Comparison of ENCODE assay signal across 8 cellular contexts in genomic region chr2:16002575-16002974, GRCh38.
"Had no signal": no experiment of that assay in that cellular context is flagged by ENCODE, and none has a peak within 500 bp of the region (broad histone marks: within the 10 kb centered on the region; RNA-seq: fewer than 3 reads in every experiment).

No MANE protein-coding gene starts in this region.

- DNase-seq: IMR-90, KBM-7, KG1 had no signal

- FAIRE-seq: HepG2, HTR-8/SVneo, K562 had no signal

- H3K4me2 ChIP-seq: KMS-11 had no signal

- ATAC-seq: HepG2, K562 had no signal

- H3K4me3 ChIP-seq: K562 had no signal

- H3K27ac ChIP-seq: HL-60, KMS-11 had no signal
